9 cellular contexts compared by ENCODE assay signal in genomic region chr2:85607268-85608215, GRCh38. TPM values are rescaled to one million over a fixed set of nuclear protein-coding genes. Genes with fewer than 3 reads are reported as not detected.
A peak's percentile ranks its signal among the peaks of the same experiment; 100 is the strongest.
DNase-seq lines count a peak whose midpoint lies in the region; ATAC-seq and TF ChIP-seq lines count a peak whose summit lies in the region.
"Had no signal": no experiment of that assay in that cellular context is flagged by ENCODE, and none has a peak within 500 bp of the region (broad histone marks: within the 10 kb centered on the region; RNA-seq: fewer than 3 reads in every experiment).

No MANE protein-coding gene starts in this region.

- DNase-seq in left ventricle myocardium inferior (no peak), cardiac septum (ENCODE audit: low spot score) (no peak), lower lobe of right lung (peak; percentile 70), type B pancreatic cell (ENCODE audit: extremely low spot score, unreplicated experiment) (no peak), GM23248 (no peak), NCI-H510A treated with DMSO at 0.1 percent for 48 hours (lab: John Stamatoyannopoulos, UW) (no peak)
- DNase-seq: natural killer cell; RPMI8226; stimulated activated CD4-positive, alpha-beta T cell treated with anti-CD3 and anti-CD28 coated beads, Interleukin-1b, Interleukin-23, amount 100 ng/mL, for 48 hours had no signal

- no peaks in the 10 kb centered on the region for H3K9me3 Mint-ChIP-seq in type B pancreatic cell
- H3K9me3 Mint-ChIP-seq: natural killer cell had no signal

- peaks cover 50% of the 10 kb centered on the region for H3F3A ChIP-seq in GM23248 (ENCODE audit: insufficient read depth)

- H3K36me3 Mint-ChIP-seq in type B pancreatic cell: peaks cover 11% of the 10 kb centered on the region

- in situ Hi-C loops in GM23248 (cut with MboI): no loop called here

- H3K4me1 Mint-ChIP-seq in type B pancreatic cell (ENCODE audit: unreplicated experiment): peaks cover 25% of the 10 kb centered on the region

- ATAC-seq in lower lobe of right lung: peak; percentile 25 to 31
- ATAC-seq: natural killer cell had no signal

- intact Hi-C loops in left ventricle myocardium inferior (cut with micrococcal nuclease) (no loop called here), cardiac septum (cut with DNase I) (no loop called here), lower lobe of right lung (cut with DNase I) (no loop called here)

- peaks cover 97% of the 10 kb centered on the region for H3K4me1 ChIP-seq in left ventricle myocardium inferior
- peaks cover 74% of the 10 kb centered on the region for H3K4me1 ChIP-seq in lower lobe of right lung
- H3K4me1 ChIP-seq in GM23248 (ENCODE audit: insufficient read depth): peaks cover 36% of the 10 kb centered on the region

- peaks cover 67% of the 10 kb centered on the region for H3K79me2 ChIP-seq in GM23248 (ENCODE audit: insufficient read depth)

- H3K27ac Mint-ChIP-seq in type B pancreatic cell: peak overlapping the region; percentile 77

- no peak overlapping the region for H3K9ac ChIP-seq in GM23248

- H3K4me3 Mint-ChIP-seq in type B pancreatic cell: peak overlapping the region; percentile 37
- H3K4me3 Mint-ChIP-seq: natural killer cell had no signal

- H3K27ac ChIP-seq in left ventricle myocardium inferior (replicated peaks) (peak overlapping the region; percentile 92), lower lobe of right lung (peak overlapping the region; percentile 90), GM23248 (no peak overlapping the region)

- no peak overlapping the region for H3K4me2 ChIP-seq in GM23248 (ENCODE audit: unreplicated experiment)

- no peaks in the 10 kb centered on the region for H3K27me3 Mint-ChIP-seq in type B pancreatic cell

- H3K9me2 ChIP-seq in GM23248 (ENCODE audit: insufficient read depth): no peaks in the 10 kb centered on the region

- H3K4me3 ChIP-seq in left ventricle myocardium inferior: no peak overlapping the region
- no peak overlapping the region for H3K4me3 ChIP-seq in lower lobe of right lung
- no peak overlapping the region for H3K4me3 ChIP-seq in GM23248

- H3K36me3 ChIP-seq in left ventricle myocardium inferior (peaks cover 7% of the 10 kb centered on the region), lower lobe of right lung (peaks cover 29% of the 10 kb centered on the region), GM23248 (ENCODE audit: low read depth) (no peaks in the 10 kb centered on the region; the same call in 1 of the 2 replicates)

- WGBS in GM23248 (ENCODE audit: low coverage in 1 of 2, low lambda C conversion rate in 2 of 2, missing lambda C conversion rate in 2 of 2), 2 experiments: 80 to 83% methylated on average over 9 of the region's 9 CpGs

- H3K9me3 ChIP-seq in left ventricle myocardium inferior (replicated peaks) (no peaks in the 10 kb centered on the region), lower lobe of right lung (no peaks in the 10 kb centered on the region), GM23248 (ENCODE audit: low read depth) (no peaks in the 10 kb centered on the region)

- no peak overlapping the region for H2AFZ ChIP-seq in GM23248

- H3K27me3 ChIP-seq in left ventricle myocardium inferior (ENCODE audit: low read depth): no peaks in the 10 kb centered on the region
- no peaks in the 10 kb centered on the region for H3K27me3 ChIP-seq in lower lobe of right lung (ENCODE audit: low read depth)
- no peaks in the 10 kb centered on the region for H3K27me3 ChIP-seq in GM23248 (replicated peaks; ENCODE audit: insufficient read depth)

- H4K20me1 ChIP-seq in GM23248 (ENCODE audit: insufficient read depth): no peaks in the 10 kb centered on the region

- TF ChIP-seq CTCF in left ventricle myocardium inferior (IDR thresholded peaks at IDR 0.05; ENCODE audit: borderline replicate concordance) (no peak), lower lobe of right lung (IDR thresholded peaks at IDR 0.05) (no peak), type B pancreatic cell (conservative IDR thresholded peaks at IDR 0.05) (no peak)

RNA-seq across cellular contexts. Expression of gene C2orf68, which starts 4.3 kb away (rescaled TPM):
- 25.1 TPM for total RNA-seq in left ventricle myocardium inferior
- 26.3 TPM for total RNA-seq in cardiac septum
- total RNA-seq in lower lobe of right lung: 40.6 TPM
- total RNA-seq in type B pancreatic cell (ENCODE audit: low replicate concordance): 58.8 and 66.6 TPM in 2 replicates
- total RNA-seq in GM23248 (2014; rRNA removed; shearing (Covaris generic)): 9.8 and 19.5 TPM in 2 replicates
- polyA plus RNA-seq in GM23248 (2016; fragmentation: Nextera tagmentation; extraction: Ambion mirVana): 30.4 and 31.3 TPM in 2 replicates

RNA-seq across cellular contexts. Expression of gene TMEM150A, which starts 5.0 kb away (rescaled TPM):
- total RNA-seq in left ventricle myocardium inferior (10.1 TPM), cardiac septum (11.4 TPM), lower lobe of right lung (28.9 TPM), type B pancreatic cell (ENCODE audit: low replicate concordance) (16.7 and 19.8 TPM in 2 replicates)
- 13.5 and 20.9 TPM in 2 replicates for total RNA-seq in GM23248 (2014; rRNA removed; shearing (Covaris generic))
- 35.7 and 36.0 TPM in 2 replicates for polyA plus RNA-seq in GM23248 (2016; fragmentation: Nextera tagmentation; extraction: Ambion mirVana)

RNA-seq across cellular contexts. Expression of gene USP39, which starts 8.4 kb away (rescaled TPM):
- 32.1 TPM for total RNA-seq in left ventricle myocardium inferior
- total RNA-seq in cardiac septum: 28.4 TPM
- total RNA-seq in lower lobe of right lung: 40.2 TPM
- 43.3 and 62.5 TPM in 2 replicates for total RNA-seq in type B pancreatic cell (ENCODE audit: low replicate concordance)
- 41.4 and 44.5 TPM in 2 replicates for total RNA-seq in GM23248 (2014; rRNA removed; shearing (Covaris generic))
- polyA plus RNA-seq in GM23248 (2016; fragmentation: Nextera tagmentation; extraction: Ambion mirVana): 43.3 and 43.7 TPM in 2 replicates

RNA-seq across cellular contexts. Expression of gene RNF181, which starts 12.0 kb away (rescaled TPM):
- total RNA-seq in left ventricle myocardium inferior (89.2 TPM), cardiac septum (82.4 TPM), lower lobe of right lung (89.8 TPM), type B pancreatic cell (ENCODE audit: low replicate concordance) (70.2 and 78.8 TPM in 2 replicates)
- 159 and 178 TPM in 2 replicates for total RNA-seq in GM23248 (2014; rRNA removed; shearing (Covaris generic))
- polyA plus RNA-seq in GM23248 (2016; fragmentation: Nextera tagmentation; extraction: Ambion mirVana): 294 and 308 TPM in 2 replicates

RNA-seq across cellular contexts. Expression of gene VAMP5, which starts 23.3 kb away (rescaled TPM):
- total RNA-seq in left ventricle myocardium inferior: 47.3 TPM
- 27.9 TPM for total RNA-seq in cardiac septum
- 87.0 TPM for total RNA-seq in lower lobe of right lung
- total RNA-seq in type B pancreatic cell (ENCODE audit: low replicate concordance): 3.4 and 4.4 TPM in 2 replicates
- total RNA-seq in GM23248 (2014; rRNA removed; shearing (Covaris generic)): 50.3 and 59.0 TPM in 2 replicates
- 287 and 289 TPM in 2 replicates for polyA plus RNA-seq in GM23248 (2016; fragmentation: Nextera tagmentation; extraction: Ambion mirVana)
